Comparison of ENCODE assay signal across 8 cellular contexts in genomic region chr4:70735915-70736314, GRCh38. TPM values are rescaled to one million over a fixed set of nuclear protein-coding genes. Genes with fewer than 3 reads are reported as not detected.
DNase-seq lines count a peak whose midpoint lies in the region; ATAC-seq, FAIRE-seq and TF ChIP-seq lines count a peak whose summit lies in the region.
"Not testable (repeated sequence)": the region's sequence is repeated elsewhere in the genome, so short reads cannot be mapped to it uniquely, and the experiment has no call there.

No MANE protein-coding gene starts in this region.

- not testable (repeated sequence) for H4K20me1 ChIP-seq in KMS-11 (ENCODE audit: insufficient read depth)
- peaks cover 27% of the 10 kb centered on the region for H4K20me1 ChIP-seq in neural progenitor cell (ENCODE audit: low read depth)

- 74 to 80% (median 75%) methylated on average over 2 of the region's 2 CpGs for WGBS in heart left ventricle, 4 donors

- not testable (repeated sequence) for H3K27me3 Mint-ChIP-seq in MCF 10A (ENCODE audit: insufficient read depth, unreplicated experiment); neural progenitor cell (ENCODE audit: insufficient read depth, low read depth)

- not testable (repeated sequence) for H3K27me3 ChIP-seq in A673 (replicated peaks; ENCODE audit: insufficient read depth, low read depth, low read length, poor library complexity); KMS-11 (ENCODE audit: insufficient read depth, low read depth); heart left ventricle; neural progenitor cell

- not testable (repeated sequence) for H2AFZ ChIP-seq in KMS-11 (ENCODE audit: low read depth); neural progenitor cell (replicated peaks)

- H3K4me3 ChIP-seq in A673 (ENCODE audit: low read depth, low read length, poor library complexity, severe bottlenecking); KMS-11 (IDR thresholded peaks at IDR 0.05; ENCODE audit: insufficient read depth, low read depth, low read length); heart left ventricle; neural progenitor cell: not testable (repeated sequence)

- TF ChIP-seq POLR2A in heart left ventricle (IDR thresholded peaks at IDR 0.05), result not testable (repeated sequence)

- H3K36me3 Mint-ChIP-seq in MCF 10A (ENCODE audit: insufficient read depth, unreplicated experiment); neural progenitor cell: not testable (repeated sequence)

- H3K27ac ChIP-seq in A673 (ENCODE audit: low read depth, low read length, poor library complexity, severe bottlenecking); KMS-11; neural progenitor cell: not testable (repeated sequence)
- peak overlapping the region in 2 of 12 donors; percentile 65 to 93 for H3K27ac ChIP-seq in heart left ventricle

- not testable (repeated sequence) for H3K27ac Mint-ChIP-seq in MCF 10A (ENCODE audit: low read depth, unreplicated experiment); neural progenitor cell

- H3K79me2 ChIP-seq in KMS-11 (ENCODE audit: insufficient read depth, low read depth), result peaks cover 45% of the 10 kb centered on the region; the same call in 1 of the 2 replicates
- H3K79me2 ChIP-seq in neural progenitor cell (ENCODE audit: low read depth), result peaks cover 56% of the 10 kb centered on the region

- peak overlapping the region; percentile 95 for H3K4me2 ChIP-seq in KMS-11
- not testable (repeated sequence) for H3K4me2 ChIP-seq in neural progenitor cell

- not testable (repeated sequence) for H3F3A ChIP-seq in neural progenitor cell (ENCODE audit: low read depth)

- DNase-seq in A673 (ENCODE audit: low spot score) (peak; percentile 26), MCF 10A (ENCODE audit: unreplicated experiment) (peak; percentile 55), heart left ventricle (peak in 1 of 5 donors; percentile 47), neural progenitor cell (ENCODE audit: low spot score) (peak; percentile 31)
- not testable (repeated sequence) for DNase-seq in RCC 7860 (ENCODE audit: low spot score)
- peak; percentile 28 for DNase-seq in activated CD4-positive, alpha-beta T cell treated with anti-CD3 and anti-CD28 coated beads, Interleukin-2, amount 50 U/mL, for 1 hour

- not testable (repeated sequence) for BruUV-seq in A673 (replicated peaks; lab: Mats Ljungman, UMichigan); MCF 10A (replicated peaks; lab: Mats Ljungman, UMichigan)

- POLR2A ChIA-PET in A673 (lab: Charles Lee; ENCODE audit: low non-redundant PET), result not testable (repeated sequence)
- POLR2A ChIA-PET in MCF 10A (lab: Yijun Ruan, JAX), result interaction anchor here (2.0 to 5.5 kb wide), 6 partner anchors 9 to 103 kb away, joined by 5 to 170 read pairs (median 24); partner anchors contain the start of gene UTP3

- TF ChIP-seq CTCF in A673 (conservative IDR thresholded peaks at IDR 0.05; ENCODE audit: low read depth, low read length), result 0 out of 2 replicates have a peak, but pooled peaks have one; percentile 15
- peak; percentile 54 for TF ChIP-seq CTCF in GM12872 (IDR thresholded peaks at IDR 0.05; ENCODE audit: insufficient read depth, low read depth, low read length)
- TF ChIP-seq CTCF in KMS-11 (conservative IDR thresholded peaks at IDR 0.05; ENCODE audit: low read depth, low read length), result peak; percentile 48
- not testable (repeated sequence) for TF ChIP-seq CTCF in MCF 10A (IDR thresholded peaks at IDR 0.05; ENCODE audit: unreplicated experiment)
- peak in 9 of 12 donors; percentile 6 to 44 (median 20) for TF ChIP-seq CTCF in heart left ventricle (IDR thresholded peaks at IDR 0.05)
- TF ChIP-seq CTCF in neural progenitor cell (IDR thresholded peaks at IDR 0.05), result peak; percentile 48

- H3K4me1 ChIP-seq in A673 (ENCODE audit: insufficient read depth, low read length, poor library complexity, severe bottlenecking), result peaks cover 11% of the 10 kb centered on the region
- peaks cover 81% of the 10 kb centered on the region for H3K4me1 ChIP-seq in KMS-11 (ENCODE audit: low read depth, poor library complexity, severe bottlenecking)
- H3K4me1 ChIP-seq in heart left ventricle, result peaks cover 0 to 64% (median 18%) of the 10 kb centered on the region in 12 donors
- peaks cover 27% of the 10 kb centered on the region for H3K4me1 ChIP-seq in neural progenitor cell

- H3K9ac ChIP-seq in KMS-11, neural progenitor cell: not testable (repeated sequence)

- ATAC-seq in heart left ventricle, result peak in 3 of 4 donors; percentile 56 to 72 (median 69)

- CTCF ChIA-PET in A673 (lab: Charles Lee), result not testable (repeated sequence)
- CTCF ChIA-PET in MCF 10A (lab: Yijun Ruan, JAX), result interaction anchor here (0.9 to 4.2 kb wide), 8 partner anchors 8 to 49 kb away, joined by 3 to 49 read pairs (median 8); partner anchors contain the start of gene UTP3

- H3K36me3 ChIP-seq in A673 (ENCODE audit: insufficient read depth, low read length, poor library complexity, severe bottlenecking); KMS-11 (ENCODE audit: insufficient read depth); neural progenitor cell: not testable (repeated sequence)
- H3K36me3 ChIP-seq in heart left ventricle, result peaks cover 0 to 11% (median 0%) of the 10 kb centered on the region in 9 donors

- intact Hi-C loops in A673 (cut with micrococcal nuclease; ENCODE audit: unreplicated experiment); heart left ventricle (cut with DNase I): not testable (repeated sequence)
- intact Hi-C loops in MCF 10A (cut with micrococcal nuclease), result loop anchor here (2.0 kb wide), 1 partner anchor 31 kb away; no protein-coding TSS in a partner anchor

- H3K9me3 ChIP-seq in A673 (ENCODE audit: low read depth, low read length, poor library complexity, severe bottlenecking); heart left ventricle; neural progenitor cell (ENCODE audit: low read depth): not testable (repeated sequence)

- H3K4me1 Mint-ChIP-seq in MCF 10A (ENCODE audit: insufficient read depth, unreplicated experiment) (peaks cover 14% of the 10 kb centered on the region), neural progenitor cell (peaks cover 21% of the 10 kb centered on the region)

- peak; percentile 50 for FAIRE-seq in RCC 7860 (lab: Jason Lieb, UNC)

- peak overlapping the region; percentile 25 for H3K4me3 Mint-ChIP-seq in MCF 10A (ENCODE audit: unreplicated experiment)
- H3K4me3 Mint-ChIP-seq in neural progenitor cell, result not testable (repeated sequence)

- not testable (repeated sequence) for H3K9me3 Mint-ChIP-seq in MCF 10A (ENCODE audit: unreplicated experiment); neural progenitor cell

RNA-seq across cellular contexts. Expression of gene RUFY3, which starts 14.2 kb away (rescaled TPM):
- total RNA-seq in A673 (2021), result 25.1 and 27.5 TPM in 2 replicates
- total RNA-seq in MCF 10A (2022), result 42.7 and 48.7 TPM in 2 replicates
- 10 to 100 TPM; 14.6 to 33.0 (median 21.8) TPM for total RNA-seq in heart left ventricle
- polyA plus RNA-seq in heart left ventricle, result 10 to 100 TPM; 12.8 to 18.7 TPM
- 63.2 and 80.9 TPM in 2 replicates for total RNA-seq in neural progenitor cell (ENCODE audit: low replicate concordance)

RNA-seq across cellular contexts. Expression of gene UTP3, which starts 47.6 kb away (rescaled TPM):
- 16.2 and 17.1 TPM in 2 replicates for total RNA-seq in A673 (2021)
- total RNA-seq in MCF 10A (2022), result 45.4 and 47.5 TPM in 2 replicates
- 10 to 100 TPM in 8 of 9 donors, 1 to 10 TPM in 1; 7.3 to 22.4 (median 17.4) TPM for total RNA-seq in heart left ventricle
- 10 to 100 TPM; 10.7 to 28.9 TPM for polyA plus RNA-seq in heart left ventricle
- 19.1 and 19.8 TPM in 2 replicates for total RNA-seq in neural progenitor cell (ENCODE audit: low replicate concordance)
